21 cellular contexts compared by ENCODE assay signal in the genomic region with DNA sequence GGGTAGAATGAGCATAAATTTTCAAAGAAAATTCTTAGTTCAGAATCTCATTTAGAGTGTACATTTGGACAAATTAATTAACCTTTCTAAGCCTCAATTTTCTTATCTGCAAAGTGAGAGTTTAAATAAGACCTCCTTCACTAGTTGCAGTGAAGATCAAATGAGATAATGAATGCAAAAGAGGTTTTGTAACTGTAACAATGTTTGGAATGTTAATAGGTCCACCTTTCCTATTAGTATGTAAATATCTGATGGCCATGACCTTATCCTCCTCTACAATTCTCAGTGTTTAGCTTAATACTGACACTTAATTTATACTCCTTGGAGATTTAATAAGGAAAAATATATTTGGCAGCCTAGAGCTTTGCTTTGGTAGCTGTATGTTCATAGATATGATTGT.
DNase-seq lines count a peak whose midpoint lies in the region; ATAC-seq, FAIRE-seq and TF ChIP-seq lines count a peak whose summit lies in the region.
"Had no signal": no experiment of that assay in that cellular context is flagged by ENCODE, and none has a peak within 500 bp of the region (broad histone marks: within the 10 kb centered on the region; RNA-seq: fewer than 3 reads in every experiment).

No MANE protein-coding gene starts in this region.

- peaks cover 0 to 4% (median 0%) of the 10 kb centered on the region in 3 experiments; a peak in 1 of 7 replicates for H3K36me3 Mint-ChIP-seq in H9 (ENCODE audit: insufficient read depth in 1 of 3, low read depth in 3 of 3)
- H3K36me3 Mint-ChIP-seq in stimulated activated naive B cell treated with anti-CD40 and anti-IgM and Interleukin-4, amounts not matched to agents 10 μg/mL and 1 μg/mL and 100 μg/mL, for 72 hours: no peaks in the 10 kb centered on the region
- H3K36me3 Mint-ChIP-seq: CD4-positive, CD25-positive, alpha-beta regulatory T cell; CD8-positive, alpha-beta memory T cell had no signal

- intact Hi-C loops in colonic mucosa (cut with DNase I): no loop called here

- no peak overlapping the region for H3K14ac ChIP-seq in H9 (ENCODE audit: insufficient read depth, low read length)

- no peaks in the 10 kb centered on the region for H3K9me3 ChIP-seq in H9 (ENCODE audit: control insufficient read depth, low read depth, low read length)
- H3K9me3 ChIP-seq in NT2/D1 (ENCODE audit: insufficient read depth, low read length): no peaks in the 10 kb centered on the region; the same call in 1 of the 2 replicates
- H3K9me3 ChIP-seq in colonic mucosa: no peaks in the 10 kb centered on the region
- H3K9me3 ChIP-seq: BE2C had no signal

- DNase-seq in H9 (no peak), NT2/D1 (ENCODE audit: low read depth, low spot score) (peak; percentile 22), iPS DF 4.7 (ENCODE audit: extremely low read depth, low spot score) (peak; percentile 11), mesendoderm (peak; percentile 77), colonic mucosa (no peak), HTR-8/SVneo (ENCODE audit: insufficient read length, low spot score) (no peak)
- DNase-seq in stimulated activated naive B cell treated with anti-CD40 and anti-IgM and Interleukin-4, amounts not matched to agents 10 μg/mL and 1 μg/mL and 100 μg/mL, for 72 hours: no peak
- DNase-seq: BE2C; C1 segment of cervical spinal cord; CD4-positive, CD25-positive, alpha-beta regulatory T cell; CD8-positive, alpha-beta memory T cell; COR-L47; GOT3; HCEC 1CT; IMR-90 had no signal

- H3K27ac Mint-ChIP-seq in H9: no peak overlapping the region
- no peak overlapping the region for H3K27ac Mint-ChIP-seq in stimulated activated naive B cell treated with anti-CD40 and anti-IgM and Interleukin-4, amounts not matched to agents 10 μg/mL and 1 μg/mL and 100 μg/mL, for 72 hours
- H3K27ac Mint-ChIP-seq: CD8-positive, alpha-beta memory T cell had no signal

- H3K4ac ChIP-seq in H9 (ENCODE audit: low read depth, low read length) (no peak overlapping the region), mesendoderm (ENCODE audit: low read depth, low read length) (no peak overlapping the region)

- no peak overlapping the region for H2BK120ac ChIP-seq in H9 (ENCODE audit: low read depth, low read length, poor library complexity, severe bottlenecking)
- H2BK120ac ChIP-seq in mesendoderm (ENCODE audit: low read depth, low read length): no peak overlapping the region

- H4K5ac ChIP-seq in H9 (ENCODE audit: insufficient read length, low read depth, low read length): no peak overlapping the region
- H4K5ac ChIP-seq in mesendoderm (ENCODE audit: low read length): no peak overlapping the region

- H4K91ac ChIP-seq in H9 (ENCODE audit: insufficient read length, low read depth, low read length): no peak overlapping the region

- H3K18ac ChIP-seq in H9 (ENCODE audit: insufficient read length, low read depth, low read length): no peak overlapping the region
- H3K18ac ChIP-seq in mesendoderm (ENCODE audit: low read length): no peak overlapping the region

- no peak overlapping the region for H3T11ph ChIP-seq in H9 (ENCODE audit: low read length)

- H3K9ac ChIP-seq in H9 (ENCODE audit: extremely low read depth, insufficient read length, low read length): no peak overlapping the region
- H3K9ac ChIP-seq in NT2/D1 (ENCODE audit: insufficient read length, low read depth): no peak overlapping the region
- no peak overlapping the region for H3K9ac ChIP-seq in mesendoderm (ENCODE audit: low read length)
- H3K9ac ChIP-seq in colonic mucosa (ENCODE audit: low read depth in 2 of 2, low read length in 2 of 2): no peak overlapping the region

- H3K56ac ChIP-seq in H9 (ENCODE audit: insufficient read length, low read depth, low read length) (no peak overlapping the region), mesendoderm (ENCODE audit: low read length) (no peak overlapping the region)

- no peak overlapping the region for H3K4me3 ChIP-seq in NT2/D1 (ENCODE audit: insufficient read length, low read depth)
- no peak overlapping the region for H3K4me3 ChIP-seq in mesendoderm (ENCODE audit: low read length)
- H3K4me3 ChIP-seq in colonic mucosa: no peak overlapping the region
- H3K4me3 ChIP-seq: K562 had no signal

- H2BK12ac ChIP-seq in H9 (ENCODE audit: insufficient read length, low read depth, low read length): no peak overlapping the region

- no peak for FAIRE-seq in HTR-8/SVneo (lab: Jason Lieb, UNC)
- FAIRE-seq: D721Med, G401.6, GM12891, GM18507, K562 had no signal

- H3K79me1 ChIP-seq in H9 (ENCODE audit: insufficient read depth, low read depth, low read length, poor library complexity, severe bottlenecking): no peaks in the 10 kb centered on the region
- no peaks in the 10 kb centered on the region for H3K79me1 ChIP-seq in mesendoderm (ENCODE audit: low read length)

- no peak for ATAC-seq in HG03457 (IDR thresholded peaks at IDR 0.05; ENCODE audit: unreplicated experiment)
- no peak for ATAC-seq in stimulated activated naive B cell treated with anti-CD40 and anti-IgM and Interleukin-4, amounts not matched to agents 10 μg/mL and 1 μg/mL and 100 μg/mL, for 72 hours (replicated peaks)
- ATAC-seq: K562 had no signal

- H3K4me1 ChIP-seq in H9 (ENCODE audit: insufficient read depth, low read length) (peaks cover 6% of the 10 kb centered on the region; the same call in 1 of the 2 replicates), NT2/D1 (ENCODE audit: insufficient read depth, insufficient read length) (no peaks in the 10 kb centered on the region), mesendoderm (ENCODE audit: control insufficient read depth, low read depth, low read length) (no peaks in the 10 kb centered on the region), colonic mucosa (no peaks in the 10 kb centered on the region)
- H3K4me1 ChIP-seq: BE2C had no signal

- peaks cover 0 to 7% of the 10 kb centered on the region in 2 experiments; a peak in 2 of 5 replicates for H3K9me3 Mint-ChIP-seq in H9
- H3K9me3 Mint-ChIP-seq in stimulated activated naive B cell treated with anti-CD40 and anti-IgM and Interleukin-4, amounts not matched to agents 10 μg/mL and 1 μg/mL and 100 μg/mL, for 72 hours: peaks cover 4% of the 10 kb centered on the region in 2 donors

- H3K23ac ChIP-seq in H9 (ENCODE audit: insufficient read length, low read depth, low read length): no peak overlapping the region
- no peak overlapping the region for H3K23ac ChIP-seq in mesendoderm (ENCODE audit: low read length)

- H3K27me3 ChIP-seq in H9 (ENCODE audit: insufficient read depth, low read length) (no peaks in the 10 kb centered on the region), NT2/D1 (ENCODE audit: insufficient read depth, insufficient read length) (no peaks in the 10 kb centered on the region), mesendoderm (ENCODE audit: insufficient read depth, low read length, poor library complexity) (no peaks in the 10 kb centered on the region), colonic mucosa (no peaks in the 10 kb centered on the region)
- H3K27me3 ChIP-seq: BE2C had no signal

- no peaks in the 10 kb centered on the region for H4K20me1 ChIP-seq in H9 (ENCODE audit: control insufficient read depth, insufficient read depth, insufficient read length)

- no peak overlapping the region for H4K8ac ChIP-seq in H9 (replicated peaks; ENCODE audit: insufficient read length, low read depth, low read length)
- no peak overlapping the region for H4K8ac ChIP-seq in mesendoderm (ENCODE audit: low read depth, low read length)

- no peaks in the 10 kb centered on the region for H3K23me2 ChIP-seq in H9 (ENCODE audit: insufficient read length, low read depth, low read length, poor library complexity, severe bottlenecking)

- no peaks in the 10 kb centered on the region for H3K27me3 Mint-ChIP-seq in H9 (ENCODE audit: low read depth)
- H3K27me3 Mint-ChIP-seq in stimulated activated naive B cell treated with anti-CD40 and anti-IgM and Interleukin-4, amounts not matched to agents 10 μg/mL and 1 μg/mL and 100 μg/mL, for 72 hours: no peaks in the 10 kb centered on the region
- H3K27me3 Mint-ChIP-seq: CD4-positive, CD25-positive, alpha-beta regulatory T cell; CD8-positive, alpha-beta memory T cell had no signal

- H3K79me2 ChIP-seq in H9 (ENCODE audit: insufficient read depth, low read length) (no peaks in the 10 kb centered on the region), mesendoderm (ENCODE audit: control insufficient read depth, insufficient read depth, low read length) (no peaks in the 10 kb centered on the region)

- H2BK5ac ChIP-seq in H9 (ENCODE audit: insufficient read length, low read length): no peak overlapping the region
- H2BK5ac ChIP-seq in mesendoderm (ENCODE audit: low read length): no peak overlapping the region

- no peak overlapping the region for H2AFZ ChIP-seq in H9 (ENCODE audit: low read length)

- peak overlapping the region; percentile 16 for H3K4me2 ChIP-seq in H9 (ENCODE audit: insufficient read depth, insufficient read length, low read length)
- H3K4me2 ChIP-seq in mesendoderm (ENCODE audit: low read length): no peak overlapping the region

- no peak overlapping the region for H3K4me3 Mint-ChIP-seq in H9
- H3K4me3 Mint-ChIP-seq in stimulated activated naive B cell treated with anti-CD40 and anti-IgM and Interleukin-4, amounts not matched to agents 10 μg/mL and 1 μg/mL and 100 μg/mL, for 72 hours: no peak overlapping the region
- H3K4me3 Mint-ChIP-seq: CD4-positive, CD25-positive, alpha-beta regulatory T cell; CD8-positive, alpha-beta memory T cell had no signal

- H3K4me1 Mint-ChIP-seq in H9: peaks cover 16 to 30% of the 10 kb centered on the region in 2 experiments
- no peaks in the 10 kb centered on the region for H3K4me1 Mint-ChIP-seq in stimulated activated naive B cell treated with anti-CD40 and anti-IgM and Interleukin-4, amounts not matched to agents 10 μg/mL and 1 μg/mL and 100 μg/mL, for 72 hours
- H3K4me1 Mint-ChIP-seq: CD4-positive, CD25-positive, alpha-beta regulatory T cell; CD8-positive, alpha-beta memory T cell had no signal

- H2BK20ac ChIP-seq in H9 (ENCODE audit: low read depth, low read length, poor library complexity, severe bottlenecking): no peak overlapping the region

- H2BK15ac ChIP-seq in H9 (ENCODE audit: low read depth, low read length) (no peak overlapping the region), mesendoderm (replicated peaks; ENCODE audit: low read depth) (no peak overlapping the region)

- H2AK5ac ChIP-seq in H9 (ENCODE audit: insufficient read length, low read length) (no peak overlapping the region), mesendoderm (ENCODE audit: low read length) (no peak overlapping the region)

- TF ChIP-seq CTCF in H9 (conservative IDR thresholded peaks at IDR 0.05): no peak
- TF ChIP-seq CTCF in colonic mucosa (IDR thresholded peaks at IDR 0.05): no peak

- no peak overlapping the region for H3K27ac ChIP-seq in H9 (ENCODE audit: insufficient read length, low read depth, low read length)
- H3K27ac ChIP-seq in mesendoderm (ENCODE audit: low read depth, low read length): no peak overlapping the region
- no peak overlapping the region for H3K27ac ChIP-seq in colonic mucosa

- H3K36me3 ChIP-seq in NT2/D1 (ENCODE audit: insufficient read depth, insufficient read length, low read length): no peaks in the 10 kb centered on the region
- no peaks in the 10 kb centered on the region for H3K36me3 ChIP-seq in mesendoderm (ENCODE audit: control insufficient read depth, insufficient read depth, low read length)
- no peaks in the 10 kb centered on the region for H3K36me3 ChIP-seq in colonic mucosa
- H3K36me3 ChIP-seq: BE2C had no signal

Comparison
In these comparisons a context has a peak if more than half of its experiments do, and no peak if none do; other contexts are left out.
1. DNase-seq: peak in NT2/D1 (single experiment), iPS DF 4.7 (single experiment) and mesendoderm (single experiment); none in H9 (single experiment), stimulated activated naive B cell treated with anti-CD40 and anti-IgM and Interleukin-4, amounts not matched to agents 10 μg/mL and 1 μg/mL and 100 μg/mL, for 72 hours (single experiment), colonic mucosa (single experiment) and HTR-8/SVneo (single experiment).